ENCODE assay signal across 1 cellular context in the genomic region with DNA sequence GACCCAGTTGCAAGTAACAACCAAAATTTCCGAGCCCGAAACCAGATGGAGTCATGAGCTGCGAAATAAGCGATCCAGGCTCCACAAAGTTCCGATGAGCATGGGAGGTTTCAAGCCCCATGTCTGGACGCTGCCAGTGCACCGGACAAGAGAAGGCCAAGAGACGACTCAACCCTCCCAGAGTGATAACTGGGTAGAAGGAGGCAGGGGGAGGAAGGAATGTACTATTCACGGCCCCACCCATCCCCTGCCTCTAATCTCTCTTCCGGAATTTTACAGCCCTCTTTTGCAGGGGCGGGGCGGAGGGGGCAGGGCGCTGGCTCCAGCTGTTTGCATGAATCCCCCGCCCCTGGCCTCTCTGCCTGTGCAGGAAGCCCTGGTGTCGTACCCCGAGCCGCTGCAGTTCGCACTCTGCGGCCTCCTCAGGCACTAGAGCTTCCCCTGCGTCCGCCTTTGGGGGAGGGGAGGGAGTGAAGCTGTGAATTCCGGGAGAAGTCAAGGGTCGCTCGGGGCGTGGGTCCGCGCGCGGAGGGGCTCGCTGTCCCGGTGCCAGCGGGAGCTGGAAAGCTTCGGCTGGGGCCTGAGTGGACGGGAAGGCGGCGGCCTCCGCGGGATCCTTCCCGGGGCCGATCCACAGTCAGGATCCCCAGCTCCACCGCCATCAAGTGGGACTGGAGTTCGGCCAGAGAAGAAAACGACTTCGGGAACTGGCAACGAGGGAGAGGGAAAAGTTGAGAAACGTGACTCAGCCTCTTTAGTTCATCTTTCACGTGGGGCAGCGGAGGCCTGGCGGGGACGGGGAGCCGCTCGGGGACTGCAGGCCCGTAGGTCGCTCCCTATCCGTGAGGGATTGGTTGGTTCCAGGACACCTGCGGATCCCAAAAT.
TF ChIP-seq lines count a peak whose summit lies in the region.

No MANE protein-coding gene starts in this region.

TF ChIP-seq in K562, 482 proteins besides CTCF, POLR2A, EP300 and RAD21 (continued from another document):
- TF ChIP-seq, protein P1, sequence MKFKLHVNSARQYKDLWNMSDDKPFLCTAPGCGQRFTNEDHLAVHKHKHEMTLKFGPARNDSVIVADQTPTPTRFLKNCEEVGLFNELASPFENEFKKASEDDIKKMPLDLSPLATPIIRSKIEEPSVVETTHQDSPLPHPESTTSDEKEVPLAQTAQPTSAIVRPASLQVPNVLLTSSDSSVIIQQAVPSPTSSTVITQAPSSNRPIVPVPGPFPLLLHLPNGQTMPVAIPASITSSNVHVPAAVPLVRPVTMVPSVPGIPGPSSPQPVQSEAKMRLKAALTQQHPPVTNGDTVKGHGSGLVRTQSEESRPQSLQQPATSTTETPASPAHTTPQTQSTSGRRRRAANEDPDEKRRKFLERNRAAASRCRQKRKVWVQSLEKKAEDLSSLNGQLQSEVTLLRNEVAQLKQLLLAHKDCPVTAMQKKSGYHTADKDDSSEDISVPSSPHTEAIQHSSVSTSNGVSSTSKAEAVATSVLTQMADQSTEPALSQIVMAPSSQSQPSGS (CRISPR knock-in tag; IDR thresholded peaks at IDR 0.05), result no peak
- TF ChIP-seq MAFG (tag; conservative IDR thresholded peaks at IDR 0.05), result peak; percentile 86
- TF ChIP-seq, protein P2, sequence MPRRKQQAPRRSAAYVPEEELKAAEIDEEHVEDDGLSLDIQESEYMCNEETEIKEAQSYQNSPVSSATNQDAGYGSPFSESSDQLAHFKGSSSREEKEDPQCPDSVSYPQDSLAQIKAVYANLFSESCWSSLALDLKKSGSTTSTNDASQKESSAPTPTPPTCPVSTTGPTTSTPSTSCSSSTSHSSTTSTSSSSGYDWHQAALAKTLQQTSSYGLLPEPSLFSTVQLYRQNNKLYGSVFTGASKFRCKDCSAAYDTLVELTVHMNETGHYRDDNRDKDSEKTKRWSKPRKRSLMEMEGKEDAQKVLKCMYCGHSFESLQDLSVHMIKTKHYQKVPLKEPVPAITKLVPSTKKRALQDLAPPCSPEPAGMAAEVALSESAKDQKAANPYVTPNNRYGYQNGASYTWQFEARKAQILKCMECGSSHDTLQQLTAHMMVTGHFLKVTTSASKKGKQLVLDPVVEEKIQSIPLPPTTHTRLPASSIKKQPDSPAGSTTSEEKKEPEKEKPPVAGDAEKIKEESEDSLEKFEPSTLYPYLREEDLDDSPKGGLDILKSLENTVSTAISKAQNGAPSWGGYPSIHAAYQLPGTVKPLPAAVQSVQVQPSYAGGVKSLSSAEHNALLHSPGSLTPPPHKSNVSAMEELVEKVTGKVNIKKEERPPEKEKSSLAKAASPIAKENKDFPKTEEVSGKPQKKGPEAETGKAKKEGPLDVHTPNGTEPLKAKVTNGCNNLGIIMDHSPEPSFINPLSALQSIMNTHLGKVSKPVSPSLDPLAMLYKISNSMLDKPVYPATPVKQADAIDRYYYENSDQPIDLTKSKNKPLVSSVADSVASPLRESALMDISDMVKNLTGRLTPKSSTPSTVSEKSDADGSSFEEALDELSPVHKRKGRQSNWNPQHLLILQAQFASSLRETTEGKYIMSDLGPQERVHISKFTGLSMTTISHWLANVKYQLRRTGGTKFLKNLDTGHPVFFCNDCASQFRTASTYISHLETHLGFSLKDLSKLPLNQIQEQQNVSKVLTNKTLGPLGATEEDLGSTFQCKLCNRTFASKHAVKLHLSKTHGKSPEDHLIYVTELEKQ (CRISPR knock-in tag; IDR thresholded peaks at IDR 0.05), result no peak
- TF ChIP-seq, protein P3, sequence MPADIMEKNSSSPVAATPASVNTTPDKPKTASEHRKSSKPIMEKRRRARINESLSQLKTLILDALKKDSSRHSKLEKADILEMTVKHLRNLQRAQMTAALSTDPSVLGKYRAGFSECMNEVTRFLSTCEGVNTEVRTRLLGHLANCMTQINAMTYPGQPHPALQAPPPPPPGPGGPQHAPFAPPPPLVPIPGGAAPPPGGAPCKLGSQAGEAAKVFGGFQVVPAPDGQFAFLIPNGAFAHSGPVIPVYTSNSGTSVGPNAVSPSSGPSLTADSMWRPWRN (IDR thresholded peaks at IDR 0.05; ENCODE audit: low read depth), result no peak
- peak; percentile 66 for TF ChIP-seq NR2C2 (CRISPR knock-in tag; IDR thresholded peaks at IDR 0.05)
- TF ChIP-seq NR2C2 (tag; IDR thresholded peaks at IDR 0.05), result peak; percentile 92
- TF ChIP-seq, protein P4, sequence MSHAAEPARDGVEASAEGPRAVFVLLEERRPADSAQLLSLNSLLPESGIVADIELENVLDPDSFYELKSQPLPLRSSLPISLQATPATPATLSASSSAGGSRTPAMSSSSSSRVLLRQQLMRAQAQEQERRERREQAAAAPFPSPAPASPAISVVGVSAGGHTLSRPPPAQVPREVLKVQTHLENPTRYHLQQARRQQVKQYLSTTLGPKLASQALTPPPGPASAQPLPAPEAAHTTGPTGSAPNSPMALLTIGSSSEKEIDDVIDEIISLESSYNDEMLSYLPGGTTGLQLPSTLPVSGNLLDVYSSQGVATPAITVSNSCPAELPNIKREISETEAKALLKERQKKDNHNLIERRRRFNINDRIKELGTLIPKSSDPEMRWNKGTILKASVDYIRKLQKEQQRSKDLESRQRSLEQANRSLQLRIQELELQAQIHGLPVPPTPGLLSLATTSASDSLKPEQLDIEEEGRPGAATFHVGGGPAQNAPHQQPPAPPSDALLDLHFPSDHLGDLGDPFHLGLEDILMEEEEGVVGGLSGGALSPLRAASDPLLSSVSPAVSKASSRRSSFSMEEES (CRISPR knock-in tag; IDR thresholded peaks at IDR 0.05), result no peak; the same call in 1 of the 2 replicates
- peak; percentile 46; the same call in 1 of the 2 replicates for TF ChIP-seq HDAC8 (tag; IDR thresholded peaks at IDR 0.05)
- no peak for TF ChIP-seq MCM5 (IDR thresholded peaks at IDR 0.05; ENCODE audit: low read depth)
- TF ChIP-seq HSF4 (CRISPR knock-in tag; IDR thresholded peaks at IDR 0.05; ENCODE audit: borderline replicate concordance), result no peak
- TF ChIP-seq ZNF224 (CRISPR knock-in tag; IDR thresholded peaks at IDR 0.05), result no peak
- no peak for TF ChIP-seq ZNF121 (CRISPR knock-in tag; conservative IDR thresholded peaks at IDR 0.05)
- no peak for TF ChIP-seq CEBPB (tag; IDR thresholded peaks at IDR 0.05)
- no peak for TF ChIP-seq ZNF780A (CRISPR knock-in tag; IDR thresholded peaks at IDR 0.05)
- TF ChIP-seq, protein P5, sequence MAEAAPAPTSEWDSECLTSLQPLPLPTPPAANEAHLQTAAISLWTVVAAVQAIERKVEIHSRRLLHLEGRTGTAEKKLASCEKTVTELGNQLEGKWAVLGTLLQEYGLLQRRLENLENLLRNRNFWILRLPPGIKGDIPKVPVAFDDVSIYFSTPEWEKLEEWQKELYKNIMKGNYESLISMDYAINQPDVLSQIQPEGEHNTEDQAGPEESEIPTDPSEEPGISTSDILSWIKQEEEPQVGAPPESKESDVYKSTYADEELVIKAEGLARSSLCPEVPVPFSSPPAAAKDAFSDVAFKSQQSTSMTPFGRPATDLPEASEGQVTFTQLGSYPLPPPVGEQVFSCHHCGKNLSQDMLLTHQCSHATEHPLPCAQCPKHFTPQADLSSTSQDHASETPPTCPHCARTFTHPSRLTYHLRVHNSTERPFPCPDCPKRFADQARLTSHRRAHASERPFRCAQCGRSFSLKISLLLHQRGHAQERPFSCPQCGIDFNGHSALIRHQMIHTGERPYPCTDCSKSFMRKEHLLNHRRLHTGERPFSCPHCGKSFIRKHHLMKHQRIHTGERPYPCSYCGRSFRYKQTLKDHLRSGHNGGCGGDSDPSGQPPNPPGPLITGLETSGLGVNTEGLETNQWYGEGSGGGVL (CRISPR knock-in tag; IDR thresholded peaks at IDR 0.05), result no peak
- no peak for TF ChIP-seq NR3C1 (CRISPR knock-in tag; IDR thresholded peaks at IDR 0.05)
- peak; percentile 82 for TF ChIP-seq CBFB (CRISPR knock-in tag; IDR thresholded peaks at IDR 0.05)
- no peak; the same call in 1 of the 2 replicates for TF ChIP-seq RUNX1 (IDR thresholded peaks at IDR 0.05; ENCODE audit: low read depth)
TF ChIP-seq in K562: peak in this region for 260.
